1 cellular context compared by ENCODE assay signal in the genomic region with DNA sequence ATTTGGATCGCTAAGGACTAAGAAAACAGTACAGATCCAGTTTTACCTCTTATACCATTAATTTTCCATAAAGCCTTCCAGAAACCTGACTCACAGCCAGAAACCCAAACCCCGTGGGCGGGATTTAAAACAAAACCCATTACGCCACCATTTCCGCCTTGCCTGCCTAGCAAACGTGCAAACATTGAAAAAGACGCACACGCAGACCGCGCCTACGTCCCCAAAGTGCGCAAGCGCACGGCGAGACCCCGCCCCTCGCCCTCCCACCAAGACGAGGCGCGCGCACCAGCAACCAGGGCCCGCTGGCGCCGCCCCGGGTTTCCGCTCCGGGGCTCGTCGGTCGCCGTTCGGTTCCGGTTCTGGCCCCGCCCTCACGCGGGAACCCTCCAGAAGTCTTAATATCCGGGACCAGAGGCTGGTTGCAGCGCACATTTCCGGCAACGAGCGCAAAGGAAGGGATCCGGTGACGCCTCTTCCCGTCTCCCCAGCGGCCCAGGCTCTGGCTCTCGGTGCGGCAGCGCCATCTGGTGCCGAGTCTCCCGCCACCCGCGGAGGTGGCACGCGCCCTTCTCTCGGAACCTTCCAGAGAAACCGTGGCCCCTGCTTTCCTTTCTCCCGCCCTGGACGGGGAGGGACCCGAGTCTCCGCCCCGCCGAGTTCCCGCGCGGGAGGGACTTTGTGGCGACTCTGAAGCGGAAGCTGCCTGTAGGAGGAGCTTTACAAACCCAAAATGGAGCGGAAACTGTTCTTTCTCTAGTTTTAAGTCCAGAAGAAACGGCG.
A peak's percentile ranks its signal among the peaks of the same experiment; 100 is the strongest.
TF ChIP-seq lines count a peak whose summit lies in the region.

No MANE protein-coding gene starts in this region.

TF ChIP-seq in K562, 482 proteins besides CTCF, POLR2A, EP300 and RAD21 (continued from another document and continues in another):
- TF ChIP-seq, protein P1, sequence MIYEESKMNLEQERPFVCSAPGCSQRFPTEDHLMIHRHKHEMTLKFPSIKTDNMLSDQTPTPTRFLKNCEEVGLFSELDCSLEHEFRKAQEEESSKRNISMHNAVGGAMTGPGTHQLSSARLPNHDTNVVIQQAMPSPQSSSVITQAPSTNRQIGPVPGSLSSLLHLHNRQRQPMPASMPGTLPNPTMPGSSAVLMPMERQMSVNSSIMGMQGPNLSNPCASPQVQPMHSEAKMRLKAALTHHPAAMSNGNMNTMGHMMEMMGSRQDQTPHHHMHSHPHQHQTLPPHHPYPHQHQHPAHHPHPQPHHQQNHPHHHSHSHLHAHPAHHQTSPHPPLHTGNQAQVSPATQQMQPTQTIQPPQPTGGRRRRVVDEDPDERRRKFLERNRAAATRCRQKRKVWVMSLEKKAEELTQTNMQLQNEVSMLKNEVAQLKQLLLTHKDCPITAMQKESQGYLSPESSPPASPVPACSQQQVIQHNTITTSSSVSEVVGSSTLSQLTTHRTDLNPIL (CRISPR knock-in tag; IDR thresholded peaks at IDR 0.05): no peak
- TF ChIP-seq ZNF780A (CRISPR knock-in tag; IDR thresholded peaks at IDR 0.05) (no peak), NFATC3 (IDR thresholded peaks at IDR 0.05) (no peak), SOX6 (IDR thresholded peaks at IDR 0.05) (peak; percentile 58), HNRNPK (IDR thresholded peaks at IDR 0.05; ENCODE audit: low read depth, low read length, poor library complexity, severe bottlenecking) (no peak), JUNB (CRISPR knock-in tag; conservative IDR thresholded peaks at IDR 0.05) (no peak), GTF2E2 (tag; IDR thresholded peaks at IDR 0.05) (no peak; the same call in 1 of the 2 replicates), POLR2AphosphoS2 (IDR thresholded peaks at IDR 0.05; ENCODE audit: low read length) (no peak), CREM (IDR thresholded peaks at IDR 0.05; ENCODE audit: low read depth) (peak; percentile 71), MCM2 (IDR thresholded peaks at IDR 0.05; ENCODE audit: low read depth) (no peak), PRMT5 (CRISPR knock-in tag; IDR thresholded peaks at IDR 0.05) (no peak), POLR3G (IDR thresholded peaks at IDR 0.05; ENCODE audit: extremely low read depth, insufficient read length, insufficient replicate concordance) (no peak), L3MBTL2 (IDR thresholded peaks at IDR 0.05) (peak; percentile 88), NR2C2 (CRISPR knock-in tag; IDR thresholded peaks at IDR 0.05) (no peak), NR2C2 (tag; IDR thresholded peaks at IDR 0.05) (peak; percentile 74; the same call in 1 of the 2 replicates), CEBPB (tag; IDR thresholded peaks at IDR 0.05) (peak; percentile 31; the same call in 1 of the 2 replicates), FOS (IDR thresholded peaks at IDR 0.05; ENCODE audit: extremely low read depth, insufficient read length) (no peak), ARID1B (IDR thresholded peaks at IDR 0.05) (no peak), DDX20 (tag; IDR thresholded peaks at IDR 0.05; ENCODE audit: low read depth) (no peak), SIN3A (IDR thresholded peaks at IDR 0.05; ENCODE audit: borderline replicate concordance in 2 of 2, control insufficient read depth in 1 of 2, low read depth in 2 of 2, low read length in 2 of 2) (no peak), MBD2 (IDR thresholded peaks at IDR 0.05; ENCODE audit: borderline replicate concordance, low read depth) (0 out of 2 replicates have a peak, but pooled peaks have one; percentile 9), CBX1 (IDR thresholded peaks at IDR 0.05; ENCODE audit: low read depth) (no peak)
- TF ChIP-seq, protein P2, sequence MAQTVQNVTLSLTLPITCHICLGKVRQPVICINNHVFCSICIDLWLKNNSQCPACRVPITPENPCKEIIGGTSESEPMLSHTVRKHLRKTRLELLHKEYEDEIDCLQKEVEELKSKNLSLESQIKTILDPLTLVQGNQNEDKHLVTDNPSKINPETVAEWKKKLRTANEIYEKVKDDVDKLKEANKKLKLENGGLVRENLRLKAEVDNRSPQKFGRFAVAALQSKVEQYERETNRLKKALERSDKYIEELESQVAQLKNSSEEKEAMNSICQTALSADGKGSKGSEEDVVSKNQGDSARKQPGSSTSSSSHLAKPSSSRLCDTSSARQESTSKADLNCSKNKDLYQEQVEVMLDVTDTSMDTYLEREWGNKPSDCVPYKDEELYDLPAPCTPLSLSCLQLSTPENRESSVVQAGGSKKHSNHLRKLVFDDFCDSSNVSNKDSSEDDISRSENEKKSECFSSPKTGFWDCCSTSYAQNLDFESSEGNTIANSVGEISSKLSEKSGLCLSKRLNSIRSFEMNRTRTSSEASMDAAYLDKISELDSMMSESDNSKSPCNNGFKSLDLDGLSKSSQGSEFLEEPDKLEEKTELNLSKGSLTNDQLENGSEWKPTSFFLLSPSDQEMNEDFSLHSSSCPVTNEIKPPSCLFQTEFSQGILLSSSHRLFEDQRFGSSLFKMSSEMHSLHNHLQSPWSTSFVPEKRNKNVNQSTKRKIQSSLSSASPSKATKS (CRISPR knock-in tag; IDR thresholded peaks at IDR 0.05): no peak
- TF ChIP-seq, protein P3, sequence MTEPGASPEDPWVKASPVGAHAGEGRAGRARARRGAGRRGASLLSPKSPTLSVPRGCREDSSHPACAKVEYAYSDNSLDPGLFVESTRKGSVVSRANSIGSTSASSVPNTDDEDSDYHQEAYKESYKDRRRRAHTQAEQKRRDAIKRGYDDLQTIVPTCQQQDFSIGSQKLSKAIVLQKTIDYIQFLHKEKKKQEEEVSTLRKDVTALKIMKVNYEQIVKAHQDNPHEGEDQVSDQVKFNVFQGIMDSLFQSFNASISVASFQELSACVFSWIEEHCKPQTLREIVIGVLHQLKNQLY (CRISPR knock-in tag; conservative IDR thresholded peaks at IDR 0.05): no peak
- TF ChIP-seq, protein P4, sequence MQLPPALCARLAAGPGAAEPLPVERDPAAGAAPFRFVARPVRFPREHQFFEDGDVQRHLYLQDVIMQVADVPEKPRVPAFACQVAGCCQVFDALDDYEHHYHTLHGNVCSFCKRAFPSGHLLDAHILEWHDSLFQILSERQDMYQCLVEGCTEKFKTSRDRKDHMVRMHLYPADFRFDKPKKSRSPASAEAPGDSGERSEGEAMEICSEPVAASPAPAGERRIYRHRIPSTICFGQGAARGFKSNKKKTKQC (CRISPR knock-in tag; IDR thresholded peaks at IDR 0.05): peak; percentile 95
- TF ChIP-seq, protein P5, sequence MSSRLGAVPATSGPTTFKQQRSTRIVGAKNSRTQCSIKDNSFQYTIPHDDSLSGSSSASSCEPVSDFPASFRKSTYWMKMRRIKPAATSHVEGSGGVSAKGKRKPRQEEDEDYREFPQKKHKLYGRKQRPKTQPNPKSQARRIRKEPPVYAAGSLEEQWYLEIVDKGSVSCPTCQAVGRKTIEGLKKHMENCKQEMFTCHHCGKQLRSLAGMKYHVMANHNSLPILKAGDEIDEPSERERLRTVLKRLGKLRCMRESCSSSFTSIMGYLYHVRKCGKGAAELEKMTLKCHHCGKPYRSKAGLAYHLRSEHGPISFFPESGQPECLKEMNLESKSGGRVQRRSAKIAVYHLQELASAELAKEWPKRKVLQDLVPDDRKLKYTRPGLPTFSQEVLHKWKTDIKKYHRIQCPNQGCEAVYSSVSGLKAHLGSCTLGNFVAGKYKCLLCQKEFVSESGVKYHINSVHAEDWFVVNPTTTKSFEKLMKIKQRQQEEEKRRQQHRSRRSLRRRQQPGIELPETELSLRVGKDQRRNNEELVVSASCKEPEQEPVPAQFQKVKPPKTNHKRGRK (tag; IDR thresholded peaks at IDR 0.05): no peak
- TF ChIP-seq, protein P6, sequence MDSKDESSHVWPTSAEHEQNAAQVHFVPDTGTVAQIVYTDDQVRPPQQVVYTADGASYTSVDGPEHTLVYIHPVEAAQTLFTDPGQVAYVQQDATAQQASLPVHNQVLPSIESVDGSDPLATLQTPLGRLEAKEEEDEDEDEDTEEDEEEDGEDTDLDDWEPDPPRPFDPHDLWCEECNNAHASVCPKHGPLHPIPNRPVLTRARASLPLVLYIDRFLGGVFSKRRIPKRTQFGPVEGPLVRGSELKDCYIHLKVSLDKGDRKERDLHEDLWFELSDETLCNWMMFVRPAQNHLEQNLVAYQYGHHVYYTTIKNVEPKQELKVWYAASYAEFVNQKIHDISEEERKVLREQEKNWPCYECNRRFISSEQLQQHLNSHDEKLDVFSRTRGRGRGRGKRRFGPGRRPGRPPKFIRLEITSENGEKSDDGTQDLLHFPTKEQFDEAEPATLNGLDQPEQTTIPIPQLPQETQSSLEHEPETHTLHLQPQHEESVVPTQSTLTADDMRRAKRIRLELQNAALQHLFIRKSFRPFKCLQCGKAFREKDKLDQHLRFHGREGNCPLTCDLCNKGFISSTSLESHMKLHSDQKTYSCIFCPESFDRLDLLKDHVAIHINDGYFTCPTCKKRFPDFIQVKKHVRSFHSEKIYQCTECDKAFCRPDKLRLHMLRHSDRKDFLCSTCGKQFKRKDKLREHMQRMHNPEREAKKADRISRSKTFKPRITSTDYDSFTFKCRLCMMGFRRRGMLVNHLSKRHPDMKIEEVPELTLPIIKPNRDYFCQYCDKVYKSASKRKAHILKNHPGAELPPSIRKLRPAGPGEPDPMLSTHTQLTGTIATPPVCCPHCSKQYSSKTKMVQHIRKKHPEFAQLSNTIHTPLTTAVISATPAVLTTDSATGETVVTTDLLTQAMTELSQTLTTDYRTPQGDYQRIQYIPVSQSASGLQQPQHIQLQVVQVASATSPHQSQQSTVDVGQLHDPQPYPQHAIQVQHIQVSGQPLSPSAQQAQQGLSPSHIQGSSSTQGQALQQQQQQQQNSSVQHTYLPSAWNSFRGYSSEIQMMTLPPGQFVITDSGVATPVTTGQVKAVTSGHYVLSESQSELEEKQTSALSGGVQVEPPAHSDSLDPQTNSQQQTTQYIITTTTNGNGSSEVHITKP (IDR thresholded peaks at IDR 0.05; ENCODE audit: partially characterized antibody): peak; percentile 28
- TF ChIP-seq, protein P7, sequence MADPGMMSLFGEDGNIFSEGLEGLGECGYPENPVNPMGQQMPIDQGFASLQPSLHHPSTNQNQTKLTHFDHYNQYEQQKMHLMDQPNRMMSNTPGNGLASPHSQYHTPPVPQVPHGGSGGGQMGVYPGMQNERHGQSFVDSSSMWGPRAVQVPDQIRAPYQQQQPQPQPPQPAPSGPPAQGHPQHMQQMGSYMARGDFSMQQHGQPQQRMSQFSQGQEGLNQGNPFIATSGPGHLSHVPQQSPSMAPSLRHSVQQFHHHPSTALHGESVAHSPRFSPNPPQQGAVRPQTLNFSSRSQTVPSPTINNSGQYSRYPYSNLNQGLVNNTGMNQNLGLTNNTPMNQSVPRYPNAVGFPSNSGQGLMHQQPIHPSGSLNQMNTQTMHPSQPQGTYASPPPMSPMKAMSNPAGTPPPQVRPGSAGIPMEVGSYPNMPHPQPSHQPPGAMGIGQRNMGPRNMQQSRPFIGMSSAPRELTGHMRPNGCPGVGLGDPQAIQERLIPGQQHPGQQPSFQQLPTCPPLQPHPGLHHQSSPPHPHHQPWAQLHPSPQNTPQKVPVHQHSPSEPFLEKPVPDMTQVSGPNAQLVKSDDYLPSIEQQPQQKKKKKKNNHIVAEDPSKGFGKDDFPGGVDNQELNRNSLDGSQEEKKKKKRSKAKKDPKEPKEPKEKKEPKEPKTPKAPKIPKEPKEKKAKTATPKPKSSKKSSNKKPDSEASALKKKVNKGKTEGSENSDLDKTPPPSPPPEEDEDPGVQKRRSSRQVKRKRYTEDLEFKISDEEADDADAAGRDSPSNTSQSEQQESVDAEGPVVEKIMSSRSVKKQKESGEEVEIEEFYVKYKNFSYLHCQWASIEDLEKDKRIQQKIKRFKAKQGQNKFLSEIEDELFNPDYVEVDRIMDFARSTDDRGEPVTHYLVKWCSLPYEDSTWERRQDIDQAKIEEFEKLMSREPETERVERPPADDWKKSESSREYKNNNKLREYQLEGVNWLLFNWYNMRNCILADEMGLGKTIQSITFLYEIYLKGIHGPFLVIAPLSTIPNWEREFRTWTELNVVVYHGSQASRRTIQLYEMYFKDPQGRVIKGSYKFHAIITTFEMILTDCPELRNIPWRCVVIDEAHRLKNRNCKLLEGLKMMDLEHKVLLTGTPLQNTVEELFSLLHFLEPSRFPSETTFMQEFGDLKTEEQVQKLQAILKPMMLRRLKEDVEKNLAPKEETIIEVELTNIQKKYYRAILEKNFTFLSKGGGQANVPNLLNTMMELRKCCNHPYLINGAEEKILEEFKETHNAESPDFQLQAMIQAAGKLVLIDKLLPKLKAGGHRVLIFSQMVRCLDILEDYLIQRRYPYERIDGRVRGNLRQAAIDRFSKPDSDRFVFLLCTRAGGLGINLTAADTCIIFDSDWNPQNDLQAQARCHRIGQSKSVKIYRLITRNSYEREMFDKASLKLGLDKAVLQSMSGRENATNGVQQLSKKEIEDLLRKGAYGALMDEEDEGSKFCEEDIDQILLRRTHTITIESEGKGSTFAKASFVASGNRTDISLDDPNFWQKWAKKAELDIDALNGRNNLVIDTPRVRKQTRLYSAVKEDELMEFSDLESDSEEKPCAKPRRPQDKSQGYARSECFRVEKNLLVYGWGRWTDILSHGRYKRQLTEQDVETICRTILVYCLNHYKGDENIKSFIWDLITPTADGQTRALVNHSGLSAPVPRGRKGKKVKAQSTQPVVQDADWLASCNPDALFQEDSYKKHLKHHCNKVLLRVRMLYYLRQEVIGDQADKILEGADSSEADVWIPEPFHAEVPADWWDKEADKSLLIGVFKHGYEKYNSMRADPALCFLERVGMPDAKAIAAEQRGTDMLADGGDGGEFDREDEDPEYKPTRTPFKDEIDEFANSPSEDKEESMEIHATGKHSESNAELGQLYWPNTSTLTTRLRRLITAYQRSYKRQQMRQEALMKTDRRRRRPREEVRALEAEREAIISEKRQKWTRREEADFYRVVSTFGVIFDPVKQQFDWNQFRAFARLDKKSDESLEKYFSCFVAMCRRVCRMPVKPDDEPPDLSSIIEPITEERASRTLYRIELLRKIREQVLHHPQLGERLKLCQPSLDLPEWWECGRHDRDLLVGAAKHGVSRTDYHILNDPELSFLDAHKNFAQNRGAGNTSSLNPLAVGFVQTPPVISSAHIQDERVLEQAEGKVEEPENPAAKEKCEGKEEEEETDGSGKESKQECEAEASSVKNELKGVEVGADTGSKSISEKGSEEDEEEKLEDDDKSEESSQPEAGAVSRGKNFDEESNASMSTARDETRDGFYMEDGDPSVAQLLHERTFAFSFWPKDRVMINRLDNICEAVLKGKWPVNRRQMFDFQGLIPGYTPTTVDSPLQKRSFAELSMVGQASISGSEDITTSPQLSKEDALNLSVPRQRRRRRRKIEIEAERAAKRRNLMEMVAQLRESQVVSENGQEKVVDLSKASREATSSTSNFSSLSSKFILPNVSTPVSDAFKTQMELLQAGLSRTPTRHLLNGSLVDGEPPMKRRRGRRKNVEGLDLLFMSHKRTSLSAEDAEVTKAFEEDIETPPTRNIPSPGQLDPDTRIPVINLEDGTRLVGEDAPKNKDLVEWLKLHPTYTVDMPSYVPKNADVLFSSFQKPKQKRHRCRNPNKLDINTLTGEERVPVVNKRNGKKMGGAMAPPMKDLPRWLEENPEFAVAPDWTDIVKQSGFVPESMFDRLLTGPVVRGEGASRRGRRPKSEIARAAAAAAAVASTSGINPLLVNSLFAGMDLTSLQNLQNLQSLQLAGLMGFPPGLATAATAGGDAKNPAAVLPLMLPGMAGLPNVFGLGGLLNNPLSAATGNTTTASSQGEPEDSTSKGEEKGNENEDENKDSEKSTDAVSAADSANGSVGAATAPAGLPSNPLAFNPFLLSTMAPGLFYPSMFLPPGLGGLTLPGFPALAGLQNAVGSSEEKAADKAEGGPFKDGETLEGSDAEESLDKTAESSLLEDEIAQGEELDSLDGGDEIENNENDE (IDR thresholded peaks at IDR 0.05; ENCODE audit: low read depth, low read length): no peak
- TF ChIP-seq, protein P8, sequence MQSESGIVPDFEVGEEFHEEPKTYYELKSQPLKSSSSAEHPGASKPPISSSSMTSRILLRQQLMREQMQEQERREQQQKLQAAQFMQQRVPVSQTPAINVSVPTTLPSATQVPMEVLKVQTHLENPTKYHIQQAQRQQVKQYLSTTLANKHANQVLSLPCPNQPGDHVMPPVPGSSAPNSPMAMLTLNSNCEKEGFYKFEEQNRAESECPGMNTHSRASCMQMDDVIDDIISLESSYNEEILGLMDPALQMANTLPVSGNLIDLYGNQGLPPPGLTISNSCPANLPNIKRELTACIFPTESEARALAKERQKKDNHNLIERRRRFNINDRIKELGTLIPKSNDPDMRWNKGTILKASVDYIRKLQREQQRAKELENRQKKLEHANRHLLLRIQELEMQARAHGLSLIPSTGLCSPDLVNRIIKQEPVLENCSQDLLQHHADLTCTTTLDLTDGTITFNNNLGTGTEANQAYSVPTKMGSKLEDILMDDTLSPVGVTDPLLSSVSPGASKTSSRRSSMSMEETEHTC (IDR thresholded peaks at IDR 0.05): peak; percentile 57; the same call in 1 of the 2 replicates
